ENCODE assay signal across 15 cellular contexts in genomic region chr11:69926376-69927050, GRCh38.
"Had no signal": no experiment of that assay in that cellular context is flagged by ENCODE, and none has a peak within 500 bp of the region (broad histone marks: within the 10 kb centered on the region; RNA-seq: fewer than 3 reads in every experiment).

No MANE protein-coding gene starts in this region.

- ATAC-seq: activated CD8-positive, alpha-beta memory T cell treated with anti-CD3 and anti-CD28 coated beads, Interleukin-2, amount 10 ng/mL, durations not matched to agents 7 days and 5 days; activated naive CD8-positive, alpha-beta T cell treated with anti-CD3 and anti-CD28 coated beads, Interleukin-2, amount 50 U/mL, for 24 hours; activated T-cell treated with anti-CD3 and anti-CD28 coated beads, Interleukin-2, amount 50 U/mL, for 4 hours; heart left ventricle; stimulated activated effector memory CD8-positive, alpha-beta T cell treated with anti-CD3 and anti-CD28 coated beads, Interleukin-12 subunit alpha, Interleukin-12 subunit beta, amount 100 ng/mL, for 72 hours had no signal

- H3K9me3 ChIP-seq: colonic mucosa, pancreas had no signal

- H3K9ac ChIP-seq: neural progenitor cell had no signal

- H3K4me1 ChIP-seq: colonic mucosa, foreskin keratinocyte, neural progenitor cell, pancreas, tibial nerve had no signal

- H3K27me3 ChIP-seq: colonic mucosa, pancreas had no signal

- FAIRE-seq: endothelial cell of umbilical vein, islet of Langerhans, pancreas had no signal

- DNase-seq: activated CD4-positive, alpha-beta T cell treated with anti-CD3 and anti-CD28 coated beads, Interleukin-2, amount 50 U/mL, for 48 hours; activated CD4-positive, CD25-positive, alpha-beta regulatory T cell treated with anti-CD3 and anti-CD28 coated beads, Interleukin-2, amount 50 U/mL, for 72 hours; activated CD8-positive, alpha-beta memory T cell treated with anti-CD3 and anti-CD28 coated beads, Interleukin-2, amount 10 ng/mL, durations not matched to agents 7 days and 5 days; activated naive CD8-positive, alpha-beta T cell treated with anti-CD3 and anti-CD28 coated beads, Interleukin-2, amount 50 U/mL, for 24 hours; activated T-cell treated with anti-CD3 and anti-CD28 coated beads, Interleukin-2, amount 50 U/mL, for 4 hours; colonic mucosa; foreskin keratinocyte; SW 1271 had no signal

- H2AFZ ChIP-seq: neural progenitor cell had no signal

- H3K27ac ChIP-seq: colonic mucosa, foreskin keratinocyte, neural progenitor cell, pancreas, tibial nerve had no signal

- H3K4me3 ChIP-seq: colonic mucosa, heart left ventricle, neural progenitor cell, pancreas, tibial nerve had no signal

- H3K36me3 ChIP-seq: colonic mucosa, heart left ventricle, neural progenitor cell, pancreas, tibial nerve had no signal

- H3K4me2 ChIP-seq: neural progenitor cell had no signal
